In the genomic region with DNA sequence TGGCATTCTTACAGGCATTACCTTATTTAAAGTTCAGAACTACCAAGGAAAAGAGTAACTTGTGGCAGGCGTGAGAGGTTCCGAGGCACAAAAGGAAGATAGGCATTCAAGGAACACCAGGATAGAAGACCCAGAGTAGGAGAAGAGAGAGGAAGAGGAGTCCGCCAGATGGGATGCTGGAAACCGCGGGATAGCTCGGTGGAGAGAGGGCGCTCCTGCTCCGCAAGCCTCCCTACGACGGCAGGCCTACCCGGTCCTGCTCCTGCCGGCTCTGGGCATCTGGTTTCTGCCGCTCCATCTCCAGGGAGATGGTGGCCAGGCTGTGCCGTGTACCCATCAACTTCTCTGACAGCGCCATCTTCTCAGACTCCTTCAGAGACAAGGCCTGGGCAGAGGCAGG, we compare ENCODE assay signal across 11 cellular contexts. TPM values are rescaled to one million over a fixed set of nuclear protein-coding genes. Genes with fewer than 3 reads are reported as not detected.
A peak's percentile ranks its signal among the peaks of the same experiment; 100 is the strongest.
DNase-seq lines count a peak whose midpoint lies in the region; ATAC-seq, FAIRE-seq and TF ChIP-seq lines count a peak whose summit lies in the region.
"Had no signal": no experiment of that assay in that cellular context is flagged by ENCODE, and none has a peak within 500 bp of the region (broad histone marks: within the 10 kb centered on the region; RNA-seq: fewer than 3 reads in every experiment).

No MANE protein-coding gene starts in this region.

- no peak for FAIRE-seq in H54 (lab: Jason Lieb, UNC)

- peaks cover 3 to 46% (median 14%) of the 10 kb centered on the region in 4 donors for H3K36me3 ChIP-seq in right lobe of liver
- peaks cover 37% of the 10 kb centered on the region for H3K36me3 ChIP-seq in suprapubic skin

- intact Hi-C loops in right lobe of liver (cut with DNase I) = no loop called here

- H3K9me3 ChIP-seq in right lobe of liver = no peaks in the 10 kb centered on the region
- H3K9me3 ChIP-seq in suprapubic skin = no peaks in the 10 kb centered on the region
- H3K9me3 ChIP-seq: tibial nerve had no signal

- H3K36me3 Mint-ChIP-seq in chondrocyte (ENCODE audit: low read depth) = no peaks in the 10 kb centered on the region

- TF ChIP-seq EP300 in suprapubic skin (IDR thresholded peaks at IDR 0.05) = no peak

- WGBS in right lobe of liver (ENCODE audit: insufficient coverage, low coverage, low lambda C conversion rate, missing lambda C conversion rate) = 82% methylated on average over 15 of the region's 15 CpGs
- 79% methylated on average over 15 of the region's 15 CpGs for WGBS in suprapubic skin

- no peak overlapping the region for H3K27ac ChIP-seq in right lobe of liver
- H3K27ac ChIP-seq in suprapubic skin = no peak overlapping the region
- H3K27ac ChIP-seq: tibial nerve had no signal

- no peak overlapping the region for H3K4me3 Mint-ChIP-seq in chondrocyte (ENCODE audit: unreplicated experiment)

- H3K4me1 Mint-ChIP-seq in chondrocyte (ENCODE audit: low read depth) = no peaks in the 10 kb centered on the region

- H3K27me3 ChIP-seq in right lobe of liver (no peaks in the 10 kb centered on the region), suprapubic skin (no peaks in the 10 kb centered on the region)
- H3K27me3 ChIP-seq: tibial nerve had no signal

- ATAC-seq in right lobe of liver = no peak

- H3K27ac Mint-ChIP-seq in chondrocyte (ENCODE audit: unreplicated experiment) = no peak overlapping the region

- no peaks in the 10 kb centered on the region for H3K27me3 Mint-ChIP-seq in chondrocyte (ENCODE audit: low read depth)

- TF ChIP-seq POLR2A in right lobe of liver (IDR thresholded peaks at IDR 0.05) (no peak), suprapubic skin (IDR thresholded peaks at IDR 0.05) (no peak), H54 (IDR thresholded peaks at IDR 0.05; ENCODE audit: low read depth, low read length) (no peak)

- TF ChIP-seq CTCF in chondrocyte (IDR thresholded peaks at IDR 0.05) = no peak
- no peak for TF ChIP-seq CTCF in right lobe of liver (IDR thresholded peaks at IDR 0.05)
- no peak for TF ChIP-seq CTCF in suprapubic skin (IDR thresholded peaks at IDR 0.05)

- H3K4me1 ChIP-seq in right lobe of liver (peaks cover 0 to 21% (median 4%) of the 10 kb centered on the region in 4 donors), suprapubic skin (peaks cover 12% of the 10 kb centered on the region)

- no peak overlapping the region for H3K4me3 ChIP-seq in right lobe of liver
- H3K4me3 ChIP-seq in suprapubic skin = no peak overlapping the region
- H3K4me3 ChIP-seq: tibial nerve had no signal

- no peaks in the 10 kb centered on the region for H3K9me3 Mint-ChIP-seq in chondrocyte (ENCODE audit: low read depth)

- DNase-seq in activated effector memory CD4-positive, alpha-beta T cell treated with anti-CD3 and anti-CD28 coated beads, Interleukin-2, amount 50 U/mL, for 16 hours = peak; percentile 63
- no peak for DNase-seq in activated effector memory CD4-positive, alpha-beta T cell treated with Interleukin-2 at 50 U/mL for 16 hours
- DNase-seq in chondrocyte (ENCODE audit: low spot score) = peak; percentile 98
- peak; percentile 40 to 74 (median 65) for DNase-seq in right lobe of liver
- peak; percentile 79 to 80 for DNase-seq in suprapubic skin (ENCODE audit: low spot score in 2 of 2)
- DNase-seq in stimulated activated naive CD4-positive, alpha-beta T cell treated with Interleukin-2 at 50 U/mL for 16 hours (lab: John Stamatoyannopoulos, UW) = no peak
- no peak for DNase-seq in H54 (ENCODE audit: insufficient read length, low spot score)
- DNase-seq in COR-L47 (lab: John Stamatoyannopoulos, UW) = no peak
- DNase-seq: NCI-H1694 treated with DMSO at 0.1 percent for 48 hours had no signal

RNA-seq across cellular contexts. Expression of a gene that starts 5.4 kb away (rescaled TPM):
- total RNA-seq in chondrocyte = 52.1 to 67.7 TPM (median 58.9 TPM) in 3 replicates
- 10 to 100 TPM; 22.7 to 30.7 (median 24.1) TPM for total RNA-seq in right lobe of liver
- total RNA-seq in suprapubic skin = 10 to 100 TPM; 12.9 to 49.1 (median 23.8) TPM

RNA-seq across cellular contexts. Expression of a gene that starts 48.0 kb away (rescaled TPM):
- total RNA-seq in chondrocyte (1,438 to 1,620 TPM (median 1,579 TPM) in 3 replicates), right lobe of liver (1,000 to 10,000 TPM in 3 of 6 experiments, 100 to 1,000 TPM in 1, under 1 TPM in 2; under 0.01 to 3,377 (median 977) TPM), suprapubic skin (under 1 TPM; under 0.01 TPM)
- total RNA-seq: G401 had no signal

Comparison
In these comparisons a context has a peak if more than half of its experiments do, and no peak if none do; other contexts are left out.
1. DNase-seq: peak in activated effector memory CD4-positive, alpha-beta T cell treated with anti-CD3 and anti-CD28 coated beads, Interleukin-2, amount 50 U/mL, for 16 hours (single experiment), chondrocyte (single experiment), right lobe of liver (3 of 3) and suprapubic skin (2 of 2); none in activated effector memory CD4-positive, alpha-beta T cell treated with Interleukin-2 at 50 U/mL for 16 hours (single experiment), stimulated activated naive CD4-positive, alpha-beta T cell treated with Interleukin-2 at 50 U/mL for 16 hours (single experiment), H54 (single experiment) and COR-L47 (single experiment).